8 cellular contexts compared by ENCODE assay signal in the genomic region with DNA sequence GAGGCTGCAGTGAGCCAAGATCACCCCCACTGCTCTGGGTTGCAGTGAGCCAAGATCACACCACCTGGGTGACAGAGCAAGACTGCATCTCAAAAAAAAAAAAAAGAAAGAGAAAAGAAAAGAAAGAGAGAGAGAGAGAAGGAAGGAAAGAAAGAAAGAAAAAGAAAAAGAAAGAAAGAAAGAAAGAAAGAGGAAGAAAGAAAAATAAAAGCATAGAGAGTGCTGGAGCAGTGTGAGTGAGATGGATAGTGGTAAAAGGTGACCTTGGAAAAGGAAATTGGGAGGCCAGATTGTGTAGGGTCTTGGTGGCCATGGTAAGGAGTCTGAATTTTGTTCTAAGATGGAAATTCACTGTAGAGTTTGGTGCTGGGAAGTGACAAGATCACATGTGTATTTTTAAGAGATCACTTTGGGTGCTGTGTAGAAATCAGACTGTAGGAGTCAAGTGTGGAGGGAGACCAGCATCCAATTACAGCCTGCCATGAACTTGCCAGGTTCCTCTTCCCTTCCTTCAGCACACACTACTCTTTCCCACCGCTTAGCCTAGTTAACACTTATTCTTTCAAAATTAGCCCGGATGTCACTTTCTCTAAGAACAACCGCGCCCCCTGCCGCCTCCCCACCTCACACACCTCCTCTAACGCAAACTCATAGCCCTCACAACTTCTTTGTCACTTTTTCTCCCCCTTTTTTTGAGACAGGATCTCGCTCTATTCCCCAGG. TPM values are rescaled to one million over a fixed set of nuclear protein-coding genes. Genes with fewer than 3 reads are reported as not detected.
DNase-seq lines count a peak whose midpoint lies in the region; ATAC-seq and TF ChIP-seq lines count a peak whose summit lies in the region.

No MANE protein-coding gene starts in this region.

- intact Hi-C loops in sciatic nerve (cut with DNase I): no loop called here

- TF ChIP-seq CTCF in astrocyte of the cerebellum (IDR thresholded peaks at IDR 0.05; ENCODE audit: low read depth, low read length, missing control alignments): peak; percentile 73

- H3K9me3 ChIP-seq in iPS DF 6.9 (ENCODE audit: control insufficient read depth, insufficient read depth, low read length): no peaks in the 10 kb centered on the region

- in situ Hi-C loops in astrocyte of the cerebellum (cut with HindIII; ENCODE audit: low sequenced_read_pairs): no loop called here

- H3K36me3 ChIP-seq in iPS DF 6.9 (ENCODE audit: control insufficient read depth, insufficient read depth, low read length): no peaks in the 10 kb centered on the region

- H3K4me1 ChIP-seq in iPS DF 6.9 (ENCODE audit: control insufficient read depth, insufficient read depth, low read length): peaks cover 3% of the 10 kb centered on the region

- peak; percentile 34 for ATAC-seq in GM21786 (IDR thresholded peaks at IDR 0.05; ENCODE audit: unreplicated experiment)
- ATAC-seq in sciatic nerve: peak; percentile 75
- ATAC-seq in GM18861 (IDR thresholded peaks at IDR 0.05; ENCODE audit: unreplicated experiment): no peak

- no CpG with 5 or more reads among the region's 7 CpGs for WGBS in iPS DF 6.9 (ENCODE audit: insufficient coverage, insufficient read length)

- peak overlapping the region; percentile 69 for H3K4me3 ChIP-seq in astrocyte of the cerebellum (ENCODE audit: low read depth, low read length)
- H3K4me3 ChIP-seq in iPS DF 6.9 (ENCODE audit: low read length): peak overlapping the region; percentile 93; the same call in 1 of the 2 replicates

- no peaks in the 10 kb centered on the region for H3K27me3 ChIP-seq in iPS DF 6.9 (ENCODE audit: control insufficient read depth, insufficient read depth, low read length)

- no peak overlapping the region for H3K27ac ChIP-seq in iPS DF 6.9 (ENCODE audit: low read length)

- DNase-seq in AG08395 (ENCODE audit: low spot score): peak; percentile 65
- DNase-seq in NCI-H1930 (lab: John Stamatoyannopoulos, UW): peak; percentile 33 to 48
- peak; percentile 59 to 90 (median 74) for DNase-seq in T-helper 2 cell
- DNase-seq in astrocyte of the cerebellum (ENCODE audit: low read depth): no peak
- no peak for DNase-seq in iPS DF 6.9 (ENCODE audit: low read depth, low spot score)
- peak; percentile 84 for DNase-seq in sciatic nerve (ENCODE audit: low spot score)

RNA-seq across cellular contexts. Expression of a gene that starts 17.9 kb away (rescaled TPM):
- total RNA-seq in sciatic nerve: 20.0 TPM

RNA-seq across cellular contexts. Expression of a gene that starts 18.7 kb away (rescaled TPM):
- 58.8 TPM for total RNA-seq in sciatic nerve

RNA-seq across cellular contexts. Expression of a gene that starts 28.9 kb away (rescaled TPM):
- total RNA-seq in sciatic nerve: 28.4 TPM

RNA-seq across cellular contexts. Expression of a gene that starts 35.8 kb away (rescaled TPM):
- total RNA-seq in sciatic nerve: 44.0 TPM

RNA-seq across cellular contexts. Expression of a gene that starts 47.0 kb away (rescaled TPM):
- total RNA-seq in sciatic nerve: 57.8 TPM

Comparison
In these comparisons a context has a peak if more than half of its experiments do, and no peak if none do; other contexts are left out.
1. DNase-seq: peak in AG08395 (single experiment), NCI-H1930 (2 of 2), T-helper 2 cell (5 of 5) and sciatic nerve (single experiment); none in astrocyte of the cerebellum (single experiment) and iPS DF 6.9 (single experiment).